23 cellular contexts compared by ENCODE assay signal in genomic region chr12:108021949-108022522, GRCh38.
"Had no signal": no experiment of that assay in that cellular context is flagged by ENCODE, and none has a peak within 500 bp of the region (broad histone marks: within the 10 kb centered on the region; RNA-seq: fewer than 3 reads in every experiment).

No MANE protein-coding gene starts in this region.

- H3K27me3 ChIP-seq: foreskin keratinocyte, gastroesophageal sphincter, hepatocyte had no signal

- H3K9me3 ChIP-seq: gastroesophageal sphincter, heart left ventricle, left lung, lower lobe of right lung, mucosa of descending colon had no signal

- H3K4me2 ChIP-seq: hepatocyte had no signal

- DNase-seq: dermis blood vessel endothelial cell; dorsolateral prefrontal cortex; effector CD4-positive, alpha-beta T cell; effector memory CD4-positive, alpha-beta T cell; foreskin keratinocyte; heart left ventricle; hypothalamus; left cardiac atrium; left lung; left ventricle myocardium superior; lower lobe of right lung; mesenchymal stem cell; mucosa of descending colon; naive B cell had no signal

- H2AFZ ChIP-seq: hepatocyte had no signal

- H3K79me2 ChIP-seq: hepatocyte had no signal

- H3K4me3 ChIP-seq: coronary artery, dorsolateral prefrontal cortex, esophagus muscularis mucosa, gastroesophageal sphincter, heart left ventricle, hepatocyte, left lung, lower lobe of right lung, mucosa of descending colon had no signal

- H3K27ac ChIP-seq: coronary artery, dorsolateral prefrontal cortex, esophagus muscularis mucosa, foreskin keratinocyte, gastroesophageal sphincter, heart left ventricle, hepatocyte, left lung, lower lobe of right lung had no signal

- H3K4me1 ChIP-seq: esophagus muscularis mucosa, foreskin keratinocyte, gastroesophageal sphincter, heart left ventricle, left lung, lower lobe of right lung had no signal

- H3K36me3 ChIP-seq: esophagus muscularis mucosa, gastroesophageal sphincter, heart left ventricle, left lung, lower lobe of right lung had no signal

- FAIRE-seq: colon, endothelial cell of umbilical vein, frontal cortex, islet of Langerhans, keratinocyte had no signal

- ATAC-seq: foreskin keratinocyte, gastroesophageal sphincter, heart left ventricle, left cardiac atrium, left lung, left ventricle myocardium superior, lower lobe of right lung, mucosa of descending colon had no signal
